Comparison of ENCODE assay signal across 8 cellular contexts in genomic region chr16:30957456-30958163, GRCh38. TPM values are rescaled to one million over a fixed set of nuclear protein-coding genes. Genes with fewer than 3 reads are reported as not detected.
A peak's percentile ranks its signal among the peaks of the same experiment; 100 is the strongest.
DNase-seq lines count a peak whose midpoint lies in the region; ATAC-seq and TF ChIP-seq lines count a peak whose summit lies in the region.

Gene SETD1A, plus strand, starts transcription at chr16:30957754. Its CDS starts 978 bp downstream, at chr16:30958732.

- H3K9me3 ChIP-seq in SU-DHL-6 (ENCODE audit: insufficient read depth, low read length) (no peaks in the 10 kb centered on the region), thoracic aorta (no peaks in the 10 kb centered on the region)

- H3K36me3 ChIP-seq in SU-DHL-6 (ENCODE audit: low read length) (peaks cover 14% of the 10 kb centered on the region; the same call in 1 of the 2 replicates), thoracic aorta (peaks cover 28% of the 10 kb centered on the region)

- no peaks in the 10 kb centered on the region for H4K20me1 ChIP-seq in SU-DHL-6 (ENCODE audit: low read depth, low read length)

- no peaks in the 10 kb centered on the region for H3K9me2 ChIP-seq in SU-DHL-6 (replicated peaks; ENCODE audit: insufficient read depth, low read length)

- no peaks in the 10 kb centered on the region for H3K27me3 Mint-ChIP-seq in activated naive CD8-positive, alpha-beta T cell treated with anti-CD3 and anti-CD28 coated beads for 36 hours
- peaks cover 6% of the 10 kb centered on the region for H3K27me3 Mint-ChIP-seq in glutamatergic neuron (ENCODE audit: unreplicated experiment)
- H3K27me3 Mint-ChIP-seq in osteocyte (ENCODE audit: unreplicated experiment) = no peaks in the 10 kb centered on the region

- no peaks in the 10 kb centered on the region for H3K9me3 Mint-ChIP-seq in activated naive CD8-positive, alpha-beta T cell treated with anti-CD3 and anti-CD28 coated beads for 36 hours
- H3K9me3 Mint-ChIP-seq in glutamatergic neuron (ENCODE audit: unreplicated experiment) = peaks cover 16% of the 10 kb centered on the region
- H3K9me3 Mint-ChIP-seq in osteocyte (ENCODE audit: unreplicated experiment) = no peaks in the 10 kb centered on the region

- H3K4me1 Mint-ChIP-seq in activated naive CD8-positive, alpha-beta T cell treated with anti-CD3 and anti-CD28 coated beads for 36 hours = peaks cover 26% of the 10 kb centered on the region
- peaks cover 6% of the 10 kb centered on the region for H3K4me1 Mint-ChIP-seq in glutamatergic neuron (ENCODE audit: low read depth, unreplicated experiment)
- H3K4me1 Mint-ChIP-seq in osteocyte (ENCODE audit: unreplicated experiment) = peaks cover 27% of the 10 kb centered on the region

- peaks cover 4 to 34% of the 10 kb centered on the region in 2 donors for H3K4me1 ChIP-seq in thoracic aorta (ENCODE audit: control insufficient read depth in 1 of 2, low read depth in 2 of 2)

- ATAC-seq in HG02759 (IDR thresholded peaks at IDR 0.05; ENCODE audit: unreplicated experiment) = peak; percentile 77
- ATAC-seq in thoracic aorta (ENCODE audit: insufficient number of reproducible peaks, low FRiP score, low read depth) = peak; percentile 77

- DNase-seq in NCI-H128 (lab: John Stamatoyannopoulos, UW; ENCODE audit: unreplicated experiment) = peak; percentile 61
- peak; percentile 97 for DNase-seq in activated naive CD8-positive, alpha-beta T cell treated with anti-CD3 and anti-CD28 coated beads for 36 hours
- DNase-seq in glutamatergic neuron = peak; percentile 98
- peak; percentile 98 for DNase-seq in osteocyte (ENCODE audit: extremely low spot score, unreplicated experiment)
- peak; percentile 93 for DNase-seq in thoracic aorta (ENCODE audit: low spot score)

- H3K4me3 ChIP-seq in SU-DHL-6 (ENCODE audit: insufficient read depth, low read length, poor library complexity, severe bottlenecking) = peak within 1 kb of the TSS; percentile 80
- H3K4me3 ChIP-seq in thoracic aorta = peak within 1 kb of the TSS; percentile 98

- TF ChIP-seq CTCF in SU-DHL-6 (IDR thresholded peaks at IDR 0.05; ENCODE audit: insufficient read depth, low read length, poor library complexity, severe bottlenecking) = no peak
- TF ChIP-seq CTCF in glutamatergic neuron (IDR thresholded peaks at IDR 0.05; ENCODE audit: partially characterized antibody, unreplicated experiment) = no peak
- no peak for TF ChIP-seq CTCF in osteocyte (IDR thresholded peaks at IDR 0.05)
- TF ChIP-seq CTCF in thoracic aorta (IDR thresholded peaks at IDR 0.05) = no peak

- peak within 1 kb of the TSS; percentile 95 for H2AFZ ChIP-seq in SU-DHL-6 (ENCODE audit: low read depth, low read length, severe bottlenecking)

- peak within 1 kb of the TSS; percentile 96 for H3K4me3 Mint-ChIP-seq in activated naive CD8-positive, alpha-beta T cell treated with anti-CD3 and anti-CD28 coated beads for 36 hours
- H3K4me3 Mint-ChIP-seq in glutamatergic neuron (ENCODE audit: unreplicated experiment) (peak within 1 kb of the TSS; percentile 93), osteocyte (ENCODE audit: unreplicated experiment) (peak within 1 kb of the TSS; percentile 90)

- H3K79me2 ChIP-seq in SU-DHL-6 (ENCODE audit: insufficient read depth, low read length) = peaks cover 9% of the 10 kb centered on the region

- peak within 1 kb of the TSS; percentile 99 for H3K27ac Mint-ChIP-seq in activated naive CD8-positive, alpha-beta T cell treated with anti-CD3 and anti-CD28 coated beads for 36 hours
- H3K27ac Mint-ChIP-seq in glutamatergic neuron (ENCODE audit: unreplicated experiment) (peak within 1 kb of the TSS; percentile 97), osteocyte (ENCODE audit: unreplicated experiment) (peak within 1 kb of the TSS; percentile 99)

- H3F3A ChIP-seq in SU-DHL-6 (ENCODE audit: insufficient read depth) = peaks cover 9% of the 10 kb centered on the region; the same call in 1 of the 2 replicates

- peak within 1 kb of the TSS; percentile 89 for H3K4me2 ChIP-seq in SU-DHL-6 (ENCODE audit: low read depth, low read length, poor library complexity, severe bottlenecking)

- peak; percentile 30 for TF ChIP-seq POLR2A in GM10847 (IDR thresholded peaks at IDR 0.05; ENCODE audit: extremely low read depth, insufficient read length)

- H3K9ac ChIP-seq in SU-DHL-6 (ENCODE audit: low read length) = peak within 1 kb of the TSS; percentile 93

- H3K36me3 Mint-ChIP-seq in activated naive CD8-positive, alpha-beta T cell treated with anti-CD3 and anti-CD28 coated beads for 36 hours = peaks cover 24% of the 10 kb centered on the region
- peaks cover 11% of the 10 kb centered on the region for H3K36me3 Mint-ChIP-seq in glutamatergic neuron (ENCODE audit: unreplicated experiment)
- H3K36me3 Mint-ChIP-seq in osteocyte (ENCODE audit: unreplicated experiment) = peaks cover 23% of the 10 kb centered on the region

- no peaks in the 10 kb centered on the region for H3K27me3 ChIP-seq in SU-DHL-6 (ENCODE audit: low read length)
- no peaks in the 10 kb centered on the region for H3K27me3 ChIP-seq in thoracic aorta (replicated peaks; ENCODE audit: insufficient read depth)

- peak within 1 kb of the TSS; percentile 87 for H3K27ac ChIP-seq in SU-DHL-6 (ENCODE audit: low read depth, low read length)
- H3K27ac ChIP-seq in thoracic aorta = peak within 1 kb of the TSS; percentile 99 to 100

RNA-seq across cellular contexts. Expression of gene SETD1A, which starts in this region (rescaled TPM):
- 10 to 100 TPM; 28.5 to 31.7 TPM for total RNA-seq in activated naive CD8-positive, alpha-beta T cell treated with anti-CD3 and anti-CD28 coated beads for 36 hours
- total RNA-seq in glutamatergic neuron (ENCODE audit: unreplicated experiment) = 24.3 TPM
- 20.1 and 22.6 TPM in 2 replicates for total RNA-seq in osteocyte
- total RNA-seq in thoracic aorta = 10 to 100 TPM in 1 of 2 donors, 1 to 10 TPM in 1; 7.4 to 14.6 TPM

Comparison
In these comparisons a context has a peak if more than half of its experiments do, and no peak if none do; other contexts are left out.
1. Peak in every context shown above with its lines: DNase-seq, ATAC-seq, H3K4me3 ChIP-seq and H3K27ac ChIP-seq.